In genomic region chr10:36341466-36341865, GRCh38 we compare ENCODE assay signal across 28 cellular contexts.
A peak's percentile ranks its signal among the peaks of the same experiment; 100 is the strongest.
DNase-seq lines count a peak whose midpoint lies in the region; ATAC-seq, FAIRE-seq and TF ChIP-seq lines count a peak whose summit lies in the region.
"Had no signal": no experiment of that assay in that cellular context is flagged by ENCODE, and none has a peak within 500 bp of the region (broad histone marks: within the 10 kb centered on the region; RNA-seq: fewer than 3 reads in every experiment).

No MANE protein-coding gene starts in this region.

- FAIRE-seq in astrocyte (lab: Jason Lieb, UNC): peak; percentile 55
- FAIRE-seq: GM19239 had no signal

- POLR2A ChIA-PET in GM10248 (lab: Yijun Ruan, JAX): no interaction called here

- no peak overlapping the region for H3K9ac ChIP-seq in mammary epithelial cell (ENCODE audit: insufficient read depth, low read length)
- no peak overlapping the region for H3K9ac ChIP-seq in astrocyte (ENCODE audit: low read length)

- dilution Hi-C loops in mammary epithelial cell (cut with HindIII; ENCODE audit: low sequenced_read_pairs): no loop called here

- H3K4me3 ChIP-seq in mammary epithelial cell (replicated peaks in 1 of 3; ENCODE audit: insufficient read depth in 1 of 3, low read depth in 2 of 3, low read length in 3 of 3): no peak overlapping the region
- H3K4me3 ChIP-seq in breast epithelium: no peak overlapping the region
- no peak overlapping the region for H3K4me3 ChIP-seq in astrocyte (ENCODE audit: insufficient read depth, low read depth, low read length)
- no peak overlapping the region for H3K4me3 ChIP-seq in fibroblast of pulmonary artery (replicated peaks; ENCODE audit: low read depth, low read length)
- H3K4me3 ChIP-seq: HAP-1, Peyer's patch, SK-N-MC had no signal

- TF ChIP-seq CTCF in mammary epithelial cell (conservative IDR thresholded peaks at IDR 0.05 in 1 of 2, IDR thresholded peaks at IDR 0.05 in 1 of 2; ENCODE audit: extremely low read depth in 1 of 2, insufficient read depth in 1 of 2, low read depth in 1 of 2, low read length in 2 of 2): no peak
- TF ChIP-seq CTCF in breast epithelium (IDR thresholded peaks at IDR 0.05): no peak
- TF ChIP-seq CTCF in astrocyte (IDR thresholded peaks at IDR 0.05; ENCODE audit: insufficient read depth, low read depth, low read length): no peak
- no peak for TF ChIP-seq CTCF in fibroblast of pulmonary artery (IDR thresholded peaks at IDR 0.05; ENCODE audit: low read length, missing control alignments)
- no peak for TF ChIP-seq CTCF in GM10248 (IDR thresholded peaks at IDR 0.05; ENCODE audit: control extremely low read depth, extremely low read depth, low read depth, missing control alignments)

- TF ChIP-seq POLR2A in breast epithelium (IDR thresholded peaks at IDR 0.05): no peak

- peaks cover 9% of the 10 kb centered on the region for H3K4me1 ChIP-seq in mammary epithelial cell (ENCODE audit: insufficient read depth, low read length)
- no peaks in the 10 kb centered on the region for H3K4me1 ChIP-seq in breast epithelium
- H3K4me1 ChIP-seq in astrocyte (ENCODE audit: insufficient read depth, low read length): peaks cover 7% of the 10 kb centered on the region
- H3K4me1 ChIP-seq: BE2C, HAP-1, Peyer's patch had no signal

- H3K9me3 Mint-ChIP-seq in astrocyte (ENCODE audit: unreplicated experiment): peaks cover 3% of the 10 kb centered on the region

- no peaks in the 10 kb centered on the region for H4K20me1 ChIP-seq in mammary epithelial cell (ENCODE audit: insufficient read depth, low read length)
- no peaks in the 10 kb centered on the region for H4K20me1 ChIP-seq in astrocyte (ENCODE audit: insufficient read depth, low read length)

- no peaks in the 10 kb centered on the region for H3K36me3 Mint-ChIP-seq in astrocyte (ENCODE audit: low read depth, unreplicated experiment)
- H3K36me3 Mint-ChIP-seq: CD14-positive monocyte; CD8-positive, alpha-beta memory T cell; IgD-negative memory B cell had no signal

- H3K27me3 ChIP-seq in mammary epithelial cell (ENCODE audit: insufficient read depth, low read length) (no peaks in the 10 kb centered on the region), breast epithelium (no peaks in the 10 kb centered on the region), astrocyte (ENCODE audit: insufficient read depth, low read length) (no peaks in the 10 kb centered on the region)
- H3K27me3 ChIP-seq: BE2C, Peyer's patch had no signal

- in situ Hi-C loops in mammary epithelial cell (cut with MboI; ENCODE audit: low sequenced_read_pairs in 2 of 2): no loop called here

- no peaks in the 10 kb centered on the region for H3K27me3 Mint-ChIP-seq in astrocyte (ENCODE audit: low read depth, unreplicated experiment)
- H3K27me3 Mint-ChIP-seq: CD8-positive, alpha-beta memory T cell; IgD-negative memory B cell had no signal

- no peaks in the 10 kb centered on the region for H3K79me2 ChIP-seq in mammary epithelial cell (ENCODE audit: insufficient read depth, low read length)
- no peaks in the 10 kb centered on the region for H3K79me2 ChIP-seq in astrocyte (ENCODE audit: insufficient read depth, low read length)

- WGBS in mammary epithelial cell (ENCODE audit: low coverage, missing lambda C conversion rate): 100% methylated on average over 1 of the region's 1 CpG

- peaks cover 17% of the 10 kb centered on the region for H3K4me1 Mint-ChIP-seq in astrocyte (ENCODE audit: low read depth, unreplicated experiment)
- H3K4me1 Mint-ChIP-seq: CD14-positive monocyte; CD8-positive, alpha-beta memory T cell; IgD-negative memory B cell had no signal

- CTCF ChIA-PET in mammary epithelial cell (lab: Charles Lee; ENCODE audit: low non-redundant PET): no interaction called here
- CTCF ChIA-PET in GM10248 (lab: Yijun Ruan, JAX): no interaction called here

- H3K27ac ChIP-seq in mammary epithelial cell (ENCODE audit: insufficient read depth, low read depth, low read length): no peak overlapping the region
- no peak overlapping the region for H3K27ac ChIP-seq in breast epithelium
- H3K27ac ChIP-seq in astrocyte (ENCODE audit: low read depth, low read length): peak overlapping the region; percentile 32
- H3K27ac ChIP-seq: Peyer's patch, SK-N-MC had no signal

- no TSS peak for BruUV-seq in mammary epithelial cell (replicated peaks; lab: Mats Ljungman, UMichigan)

- H3K27ac Mint-ChIP-seq in astrocyte (ENCODE audit: unreplicated experiment): no peak overlapping the region
- H3K27ac Mint-ChIP-seq: CD14-positive monocyte; CD8-positive, alpha-beta memory T cell; IgD-negative memory B cell had no signal

- intact Hi-C loops in mammary epithelial cell (cut with micrococcal nuclease) (no loop called here), breast epithelium (cut with DNase I; ENCODE audit: low total_unique reads) (no loop called here)

- no peak overlapping the region for H3K4me3 Mint-ChIP-seq in astrocyte (ENCODE audit: unreplicated experiment)
- H3K4me3 Mint-ChIP-seq: CD14-positive monocyte; CD8-positive, alpha-beta memory T cell; IgD-negative memory B cell had no signal

- ATAC-seq in HG03025 (IDR thresholded peaks at IDR 0.05; ENCODE audit: low FRiP score, unreplicated experiment): no peak

- H3K4me2 ChIP-seq in mammary epithelial cell (ENCODE audit: insufficient read depth, low read depth, low read length): no peak overlapping the region
- H3K4me2 ChIP-seq in astrocyte (ENCODE audit: low read length): no peak overlapping the region

- no peaks in the 10 kb centered on the region for H3K9me3 ChIP-seq in mammary epithelial cell (replicated peaks; ENCODE audit: insufficient read depth, low read length)
- no peaks in the 10 kb centered on the region for H3K9me3 ChIP-seq in breast epithelium
- H3K9me3 ChIP-seq in astrocyte (ENCODE audit: insufficient read depth, low read depth, low read length): no peaks in the 10 kb centered on the region
- H3K9me3 ChIP-seq: BE2C, HAP-1, Peyer's patch had no signal

- H2AFZ ChIP-seq in mammary epithelial cell (ENCODE audit: low read depth, low read length): peak overlapping the region; percentile 59
- H2AFZ ChIP-seq in astrocyte (ENCODE audit: low read depth, low read length): no peak overlapping the region

- H3K36me3 ChIP-seq in mammary epithelial cell (ENCODE audit: insufficient read depth, low read length) (no peaks in the 10 kb centered on the region), breast epithelium (no peaks in the 10 kb centered on the region), astrocyte (ENCODE audit: insufficient read depth, low read length) (no peaks in the 10 kb centered on the region)
- H3K36me3 ChIP-seq: BE2C, HAP-1, Peyer's patch had no signal

- DNase-seq in mammary epithelial cell (no peak), breast epithelium (ENCODE audit: low spot score in 2 of 2) (no peak), astrocyte (ENCODE audit: low read depth) (no peak), fibroblast of pulmonary artery (ENCODE audit: low read depth) (peak; percentile 26), NCI-H2227 treated with DMSO at 0.1 percent for 48 hours (lab: John Stamatoyannopoulos, UW) (no peak), GM10248 (ENCODE audit: extremely low spot score) (no peak)
- DNase-seq in activated effector memory CD4-positive, alpha-beta T cell treated with anti-CD3 and anti-CD28 coated beads, Interleukin-2, amount 50 U/mL, for 16 hours: no peak
- DNase-seq: 8988T; ACHN; BE2C; CD8-positive, alpha-beta memory T cell; DMS 273 treated with DMSO at 0.1 percent for 48 hours; DMS79; NCI-H1048; NCI-H1417; NCI-H1694; NCI-H2081; NCI-H226; NCI-H510A; NCI-H69; Peyer's patch; SIG-M5 had no signal
